ENCODE assay signal across 28 cellular contexts in genomic region chr12:127820846-127821245, GRCh38.
"Had no signal": no experiment of that assay in that cellular context is flagged by ENCODE, and none has a peak within 500 bp of the region (broad histone marks: within the 10 kb centered on the region; RNA-seq: fewer than 3 reads in every experiment).

No MANE protein-coding gene starts in this region.

- H3K9me3 ChIP-seq: gastrocnemius medialis had no signal

- H3K36me3 Mint-ChIP-seq: activated CD4-positive, alpha-beta memory T cell treated with anti-CD3 and anti-CD28 coated beads for 36 hours; activated CD8-positive, alpha-beta memory T cell treated with anti-CD3 and anti-CD28 coated beads, Interleukin-2, amount 10 ng/mL, durations not matched to agents 7 days and 5 days; activated naive CD4-positive, alpha-beta T cell treated with anti-CD3 and anti-CD28 coated beads, Interleukin-2, amount 10 ng/mL, durations not matched to agents 7 days and 5 days; activated naive CD4-positive, alpha-beta T cell treated with anti-CD3 and anti-CD28 coated beads, Interleukin-2, amount 50 U/mL, for 72 hours; activated naive CD8-positive, alpha-beta T cell treated with anti-CD3 and anti-CD28 coated beads, Interleukin-2, amount 10 ng/mL, durations not matched to agents 7 days and 5 days had no signal

- ATAC-seq: activated CD4-positive, alpha-beta T cell treated with anti-CD3 and anti-CD28 coated beads for 36 hours; activated CD8-positive, alpha-beta memory T cell treated with anti-CD3 and anti-CD28 coated beads, Interleukin-2, amount 10 ng/mL, durations not matched to agents 7 days and 5 days; activated CD8-positive, alpha-beta T cell treated with anti-CD3 and anti-CD28 coated beads, Interleukin-2, amount 10 ng/mL, durations not matched to agents 7 days and 5 days; activated naive CD4-positive, alpha-beta T cell treated with anti-CD3 and anti-CD28 coated beads, Interleukin-2, amount 50 U/mL, for 72 hours; esophagus mucosa; foreskin keratinocyte; gastrocnemius medialis; heart left ventricle had no signal

- H3K36me3 ChIP-seq: brain microvascular endothelial cell, gastrocnemius medialis, heart left ventricle had no signal

- H3K27me3 ChIP-seq: brain microvascular endothelial cell, foreskin keratinocyte, gastrocnemius medialis, heart left ventricle had no signal

- H3K9me3 Mint-ChIP-seq: endodermal cell had no signal

- H3K4me3 Mint-ChIP-seq: activated CD4-positive, alpha-beta memory T cell treated with anti-CD3 and anti-CD28 coated beads for 36 hours; activated CD4-positive, alpha-beta T cell treated with anti-CD3 and anti-CD28 coated beads for 36 hours; activated CD4-positive, alpha-beta T cell treated with anti-CD3 and anti-CD28 coated beads, Interleukin-2, amount 10 ng/mL, durations not matched to agents 24 days and 14 days; activated CD8-positive, alpha-beta memory T cell treated with anti-CD3 and anti-CD28 coated beads, Interleukin-2, amount 10 ng/mL, durations not matched to agents 7 days and 5 days; activated CD8-positive, alpha-beta T cell treated with anti-CD3 and anti-CD28 coated beads, Interleukin-2, amount 10 ng/mL, durations not matched to agents 7 days and 5 days; activated naive CD4-positive, alpha-beta T cell treated with anti-CD3 and anti-CD28 coated beads, Interleukin-2, amount 10 ng/mL, durations not matched to agents 7 days and 5 days; activated naive CD8-positive, alpha-beta T cell treated with anti-CD3 and anti-CD28 coated beads, Interleukin-2, amount 10 ng/mL, durations not matched to agents 7 days and 5 days; activated T-helper 1 cell treated with anti-CD3 and anti-CD28 coated beads, Interleukin-12 subunit alpha, Interleukin-12 subunit beta, Interleukin-2, Interleukin-4 antibody, amounts not matched to agents 30 ng/mL and 10 ng/mL and 1 ng/mL, durations not matched to agents 14 hours and 24 hours and 36 hours; central memory CD8-positive, alpha-beta T cell; endodermal cell had no signal

- H3K27ac Mint-ChIP-seq: activated CD4-positive, alpha-beta memory T cell treated with anti-CD3 and anti-CD28 coated beads for 36 hours; activated CD4-positive, alpha-beta T cell treated with anti-CD3 and anti-CD28 coated beads for 36 hours; activated CD4-positive, alpha-beta T cell treated with anti-CD3 and anti-CD28 coated beads, Interleukin-2, amount 10 ng/mL, durations not matched to agents 24 days and 14 days; activated CD8-positive, alpha-beta memory T cell treated with anti-CD3 and anti-CD28 coated beads, Interleukin-2, amount 10 ng/mL, durations not matched to agents 7 days and 5 days; activated CD8-positive, alpha-beta T cell treated with anti-CD3 and anti-CD28 coated beads, Interleukin-2, amount 10 ng/mL, durations not matched to agents 7 days and 5 days; activated naive CD4-positive, alpha-beta T cell treated with anti-CD3 and anti-CD28 coated beads, Interleukin-2, amount 10 ng/mL, durations not matched to agents 7 days and 5 days; activated naive CD4-positive, alpha-beta T cell treated with anti-CD3 and anti-CD28 coated beads, Interleukin-2, amount 50 U/mL, for 72 hours; activated naive CD8-positive, alpha-beta T cell treated with anti-CD3 and anti-CD28 coated beads, Interleukin-2, amount 10 ng/mL, durations not matched to agents 7 days and 5 days; activated T-helper 1 cell treated with anti-CD3 and anti-CD28 coated beads, Interleukin-12 subunit alpha, Interleukin-12 subunit beta, Interleukin-2, Interleukin-4 antibody, amounts not matched to agents 30 ng/mL and 10 ng/mL and 1 ng/mL, durations not matched to agents 14 hours and 24 hours and 36 hours; activated T-helper 2 cell treated with anti-CD3 and anti-CD28 coated beads, Interferon-gamma antibody, Interleukin-2, Interleukin-4, amounts not matched to agents 10 μg/mL and 5 μg/mL and 100 μg/mL, durations not matched to agents 14 hours and 24 hours and 36 hours; endodermal cell had no signal

- H3K4me3 ChIP-seq: gastrocnemius medialis, heart left ventricle had no signal

- H3K4me1 Mint-ChIP-seq: activated CD4-positive, alpha-beta T cell treated with anti-CD3 and anti-CD28 coated beads for 36 hours; activated CD4-positive, alpha-beta T cell treated with anti-CD3 and anti-CD28 coated beads, Interleukin-2, amount 10 ng/mL, durations not matched to agents 24 days and 14 days; activated CD8-positive, alpha-beta memory T cell treated with anti-CD3 and anti-CD28 coated beads, Interleukin-2, amount 10 ng/mL, durations not matched to agents 7 days and 5 days; activated naive CD4-positive, alpha-beta T cell treated with anti-CD3 and anti-CD28 coated beads, Interleukin-2, amount 10 ng/mL, durations not matched to agents 7 days and 5 days; activated naive CD8-positive, alpha-beta T cell treated with anti-CD3 and anti-CD28 coated beads, Interleukin-2, amount 10 ng/mL, durations not matched to agents 7 days and 5 days; central memory CD8-positive, alpha-beta T cell; endodermal cell had no signal

- H3K4me1 ChIP-seq: foreskin keratinocyte, gastrocnemius medialis had no signal

- DNase-seq: activated CD4-positive, alpha-beta memory T cell treated with anti-CD3 and anti-CD28 coated beads for 36 hours; activated CD4-positive, alpha-beta T cell treated with anti-CD3 and anti-CD28 coated beads for 36 hours; activated CD4-positive, alpha-beta T cell treated with anti-CD3 and anti-CD28 coated beads, Interleukin-2, amount 10 ng/mL, durations not matched to agents 24 days and 14 days; activated CD4-positive, CD25-positive, alpha-beta regulatory T cell; activated CD4-positive, CD25-positive, alpha-beta regulatory T cell treated with anti-CD3 and anti-CD28 coated beads, Interleukin-2, amount 50 U/mL, for 72 hours; activated CD8-positive, alpha-beta memory T cell treated with anti-CD3 and anti-CD28 coated beads, Interleukin-2, amount 10 ng/mL, durations not matched to agents 7 days and 5 days; activated CD8-positive, alpha-beta memory T cell treated with anti-CD3 and anti-CD28 coated beads, Interleukin-2, amount 50 U/mL, for 4 hours; activated CD8-positive, alpha-beta T cell treated with anti-CD3 and anti-CD28 coated beads, Interleukin-2, amount 10 ng/mL, durations not matched to agents 7 days and 5 days; activated effector memory CD4-positive, alpha-beta T cell treated with anti-CD3 and anti-CD28 coated beads, Interleukin-2, amount 50 U/mL, for 16 hours; activated naive CD4-positive, alpha-beta T cell treated with anti-CD3 and anti-CD28 coated beads, Interleukin-2, amount 10 ng/mL, durations not matched to agents 7 days and 5 days; activated naive CD8-positive, alpha-beta T cell treated with anti-CD3 and anti-CD28 coated beads, Interleukin-2, amount 10 ng/mL, durations not matched to agents 7 days and 5 days; activated T-cell treated with anti-CD3 and anti-CD28 coated beads, Interleukin-2, amount 50 U/mL, for 1 hour; activated T-cell treated with anti-CD3 and anti-CD28 coated beads, Interleukin-2, amount 50 U/mL, for 48 hours; brain microvascular endothelial cell; cortex of kidney; dermis blood vessel endothelial cell; effector memory CD4-positive, alpha-beta T cell; endodermal cell; foreskin keratinocyte; gastrocnemius medialis; glutamatergic neuron; heart left ventricle; T-helper 2 cell had no signal

- H3K27me3 Mint-ChIP-seq: activated CD4-positive, alpha-beta memory T cell treated with anti-CD3 and anti-CD28 coated beads for 36 hours; activated CD4-positive, alpha-beta T cell treated with anti-CD3 and anti-CD28 coated beads for 36 hours; activated CD4-positive, alpha-beta T cell treated with anti-CD3 and anti-CD28 coated beads, Interleukin-2, amount 10 ng/mL, durations not matched to agents 24 days and 14 days; activated CD8-positive, alpha-beta memory T cell treated with anti-CD3 and anti-CD28 coated beads, Interleukin-2, amount 10 ng/mL, durations not matched to agents 7 days and 5 days; activated naive CD4-positive, alpha-beta T cell treated with anti-CD3 and anti-CD28 coated beads, Interleukin-2, amount 10 ng/mL, durations not matched to agents 7 days and 5 days; activated naive CD8-positive, alpha-beta T cell treated with anti-CD3 and anti-CD28 coated beads, Interleukin-2, amount 10 ng/mL, durations not matched to agents 7 days and 5 days; central memory CD8-positive, alpha-beta T cell had no signal

- H3K27ac ChIP-seq: brain microvascular endothelial cell, foreskin keratinocyte, gastrocnemius medialis, heart left ventricle had no signal
